ENCODE assay signal across 1 cellular context in genomic region chr12:108620236-108620879, GRCh38.
TF ChIP-seq lines count a peak whose summit lies in the region.

No MANE protein-coding gene starts in this region.

TF ChIP-seq in HepG2, 621 proteins besides CTCF, POLR2A, EP300 and RAD21 (continued from another document and continues in another):
- no peak for TF ChIP-seq GABPA (IDR thresholded peaks at IDR 0.05; ENCODE audit: low read depth, low read length)
- peak; percentile 45; the same call in 1 of the 2 replicates for TF ChIP-seq GABPA (CRISPR knock-in tag; IDR thresholded peaks at IDR 0.05; ENCODE audit: low read depth)
- no peak; the same call in 1 of the 2 replicates for TF ChIP-seq GZF1 (CRISPR knock-in tag; IDR thresholded peaks at IDR 0.05)
- no peak for TF ChIP-seq BCLAF1 (IDR thresholded peaks at IDR 0.05)
- peak; percentile 26; the same call in 1 of the 2 replicates for TF ChIP-seq HDAC2 (CRISPR knock-in tag; IDR thresholded peaks at IDR 0.05)
- TF ChIP-seq, protein P1, sequence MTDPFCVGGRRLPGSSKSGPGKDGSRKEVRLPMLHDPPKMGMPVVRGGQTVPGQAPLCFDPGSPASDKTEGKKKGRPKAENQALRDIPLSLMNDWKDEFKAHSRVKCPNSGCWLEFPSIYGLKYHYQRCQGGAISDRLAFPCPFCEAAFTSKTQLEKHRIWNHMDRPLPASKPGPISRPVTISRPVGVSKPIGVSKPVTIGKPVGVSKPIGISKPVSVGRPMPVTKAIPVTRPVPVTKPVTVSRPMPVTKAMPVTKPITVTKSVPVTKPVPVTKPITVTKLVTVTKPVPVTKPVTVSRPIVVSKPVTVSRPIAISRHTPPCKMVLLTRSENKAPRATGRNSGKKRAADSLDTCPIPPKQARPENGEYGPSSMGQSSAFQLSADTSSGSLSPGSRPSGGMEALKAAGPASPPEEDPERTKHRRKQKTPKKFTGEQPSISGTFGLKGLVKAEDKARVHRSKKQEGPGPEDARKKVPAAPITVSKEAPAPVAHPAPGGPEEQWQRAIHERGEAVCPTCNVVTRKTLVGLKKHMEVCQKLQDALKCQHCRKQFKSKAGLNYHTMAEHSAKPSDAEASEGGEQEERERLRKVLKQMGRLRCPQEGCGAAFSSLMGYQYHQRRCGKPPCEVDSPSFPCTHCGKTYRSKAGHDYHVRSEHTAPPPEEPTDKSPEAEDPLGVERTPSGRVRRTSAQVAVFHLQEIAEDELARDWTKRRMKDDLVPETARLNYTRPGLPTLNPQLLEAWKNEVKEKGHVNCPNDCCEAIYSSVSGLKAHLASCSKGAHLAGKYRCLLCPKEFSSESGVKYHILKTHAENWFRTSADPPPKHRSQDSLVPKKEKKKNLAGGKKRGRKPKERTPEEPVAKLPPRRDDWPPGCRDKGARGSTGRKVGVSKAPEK (CRISPR knock-in tag; IDR thresholded peaks at IDR 0.05; ENCODE audit: borderline replicate concordance) = 0 out of 2 replicates have a peak, but pooled peaks have one; percentile 50
- TF ChIP-seq SAP130 (CRISPR knock-in tag; IDR thresholded peaks at IDR 0.05; ENCODE audit: low read depth) = peak; percentile 57
- TF ChIP-seq TBL1XR1 (IDR thresholded peaks at IDR 0.05; ENCODE audit: borderline replicate concordance, low read length, partially characterized antibody) = no peak
- TF ChIP-seq TGIF2 (CRISPR knock-in tag; IDR thresholded peaks at IDR 0.05) = no peak
- TF ChIP-seq ZNF256 (CRISPR knock-in tag; conservative IDR thresholded peaks at IDR 0.05) = no peak
- TF ChIP-seq, protein P2, sequence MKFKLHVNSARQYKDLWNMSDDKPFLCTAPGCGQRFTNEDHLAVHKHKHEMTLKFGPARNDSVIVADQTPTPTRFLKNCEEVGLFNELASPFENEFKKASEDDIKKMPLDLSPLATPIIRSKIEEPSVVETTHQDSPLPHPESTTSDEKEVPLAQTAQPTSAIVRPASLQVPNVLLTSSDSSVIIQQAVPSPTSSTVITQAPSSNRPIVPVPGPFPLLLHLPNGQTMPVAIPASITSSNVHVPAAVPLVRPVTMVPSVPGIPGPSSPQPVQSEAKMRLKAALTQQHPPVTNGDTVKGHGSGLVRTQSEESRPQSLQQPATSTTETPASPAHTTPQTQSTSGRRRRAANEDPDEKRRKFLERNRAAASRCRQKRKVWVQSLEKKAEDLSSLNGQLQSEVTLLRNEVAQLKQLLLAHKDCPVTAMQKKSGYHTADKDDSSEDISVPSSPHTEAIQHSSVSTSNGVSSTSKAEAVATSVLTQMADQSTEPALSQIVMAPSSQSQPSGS (CRISPR knock-in tag; IDR thresholded peaks at IDR 0.05) = 0 out of 2 replicates have a peak, but pooled peaks have one; percentile 32
- TF ChIP-seq SETDB1 (CRISPR knock-in tag; IDR thresholded peaks at IDR 0.05; ENCODE audit: borderline replicate concordance) = no peak
- TF ChIP-seq EHMT2 (IDR thresholded peaks at IDR 0.05; ENCODE audit: borderline replicate concordance, low read depth, low read length) = peak; percentile 59; the same call in 1 of the 2 replicates
- no peak for TF ChIP-seq PCBP1 (IDR thresholded peaks at IDR 0.05; ENCODE audit: borderline replicate concordance, low read depth, low read length)
- no peak for TF ChIP-seq KLF6 (CRISPR knock-in tag; IDR thresholded peaks at IDR 0.05)
- TF ChIP-seq MTA1 (CRISPR knock-in tag; IDR thresholded peaks at IDR 0.05; ENCODE audit: borderline replicate concordance) = no peak
- TF ChIP-seq HNF4A (CRISPR knock-in tag; IDR thresholded peaks at IDR 0.05) = peak; percentile 44; the same call in 1 of the 2 replicates
- peak; percentile 97 for TF ChIP-seq CEBPG (CRISPR knock-in tag; IDR thresholded peaks at IDR 0.05)
- TF ChIP-seq ZNF562 (CRISPR knock-in tag; IDR thresholded peaks at IDR 0.05; ENCODE audit: borderline replicate concordance) = no peak
- peak; percentile 99 for TF ChIP-seq ZBTB40 (IDR thresholded peaks at IDR 0.05)
- TF ChIP-seq ZBTB40 (CRISPR knock-in tag; IDR thresholded peaks at IDR 0.05) = peak; percentile 100
- TF ChIP-seq CEBPB (IDR thresholded peaks at IDR 0.05; ENCODE audit: borderline replicate concordance, low read depth, low read length) = peak; percentile 99
- TF ChIP-seq ZFP36L1 (CRISPR knock-in tag; IDR thresholded peaks at IDR 0.05) = no peak
- TF ChIP-seq KLF16 (CRISPR knock-in tag; IDR thresholded peaks at IDR 0.05) = peak in 1 of 2 experiments; percentile 26; a peak in 1 of 4 replicates
- TF ChIP-seq ATF4 (CRISPR knock-in tag; IDR thresholded peaks at IDR 0.05) = peak in 1 of 2 experiments; percentile 96; a peak in 2 of 4 replicates
- TF ChIP-seq ZNF121 (CRISPR knock-in tag; IDR thresholded peaks at IDR 0.05) = no peak
- no peak for TF ChIP-seq ZNF513 (CRISPR knock-in tag; conservative IDR thresholded peaks at IDR 0.05)
- TF ChIP-seq HOXA3 (CRISPR knock-in tag; IDR thresholded peaks at IDR 0.05) = peak; percentile 25; the same call in 1 of the 2 replicates
- TF ChIP-seq, protein P3, sequence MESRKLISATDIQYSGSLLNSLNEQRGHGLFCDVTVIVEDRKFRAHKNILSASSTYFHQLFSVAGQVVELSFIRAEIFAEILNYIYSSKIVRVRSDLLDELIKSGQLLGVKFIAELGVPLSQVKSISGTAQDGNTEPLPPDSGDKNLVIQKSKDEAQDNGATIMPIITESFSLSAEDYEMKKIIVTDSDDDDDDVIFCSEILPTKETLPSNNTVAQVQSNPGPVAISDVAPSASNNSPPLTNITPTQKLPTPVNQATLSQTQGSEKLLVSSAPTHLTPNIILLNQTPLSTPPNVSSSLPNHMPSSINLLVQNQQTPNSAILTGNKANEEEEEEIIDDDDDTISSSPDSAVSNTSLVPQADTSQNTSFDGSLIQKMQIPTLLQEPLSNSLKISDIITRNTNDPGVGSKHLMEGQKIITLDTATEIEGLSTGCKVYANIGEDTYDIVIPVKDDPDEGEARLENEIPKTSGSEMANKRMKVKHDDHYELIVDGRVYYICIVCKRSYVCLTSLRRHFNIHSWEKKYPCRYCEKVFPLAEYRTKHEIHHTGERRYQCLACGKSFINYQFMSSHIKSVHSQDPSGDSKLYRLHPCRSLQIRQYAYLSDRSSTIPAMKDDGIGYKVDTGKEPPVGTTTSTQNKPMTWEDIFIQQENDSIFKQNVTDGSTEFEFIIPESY (CRISPR knock-in tag; IDR thresholded peaks at IDR 0.05) = 0 out of 2 replicates have a peak, but pooled peaks have one; percentile 5
